ENCODE assay signal across 19 cellular contexts in the genomic region with DNA sequence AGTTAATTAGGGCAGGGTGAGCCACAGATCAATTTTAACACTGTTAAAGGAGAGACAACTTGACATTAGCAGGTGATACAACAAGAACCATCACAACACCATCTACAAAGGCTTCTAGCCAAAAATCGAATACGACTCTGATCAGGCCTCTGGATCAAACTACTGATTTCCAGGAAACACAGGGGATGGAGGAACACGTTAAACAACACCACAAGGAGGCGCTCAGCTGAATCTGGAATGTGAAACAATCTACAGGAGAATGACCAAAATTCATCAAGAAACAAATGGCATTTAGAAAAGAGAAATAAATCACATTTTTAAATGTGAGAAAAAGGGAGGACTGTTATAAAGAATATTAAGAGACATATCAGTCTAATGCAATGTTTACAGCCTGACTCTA. TPM values are rescaled to one million over a fixed set of nuclear protein-coding genes. Genes with fewer than 3 reads are reported as not detected.
DNase-seq lines count a peak whose midpoint lies in the region; ATAC-seq, FAIRE-seq and TF ChIP-seq lines count a peak whose summit lies in the region.
"Had no signal": no experiment of that assay in that cellular context is flagged by ENCODE, and none has a peak within 500 bp of the region (broad histone marks: within the 10 kb centered on the region; RNA-seq: fewer than 3 reads in every experiment).

No MANE protein-coding gene starts in this region.

- no peaks in the 10 kb centered on the region for H3K27me3 Mint-ChIP-seq in MCF 10A (ENCODE audit: insufficient read depth, unreplicated experiment)
- peaks cover 16% of the 10 kb centered on the region for H3K27me3 Mint-ChIP-seq in activated T-cell treated with anti-CD3 and anti-CD28 coated beads, Interleukin-2, amount 50 U/mL, for 24 hours

- H3K9me2 ChIP-seq in Loucy (replicated peaks; ENCODE audit: low read depth, low read length), result no peaks in the 10 kb centered on the region

- H3K4me3 ChIP-seq in mammary epithelial cell (replicated peaks in 1 of 3; ENCODE audit: insufficient read depth in 1 of 3, low read depth in 2 of 3, low read length in 3 of 3) (no peak overlapping the region), Loucy (ENCODE audit: low read length, poor library complexity, severe bottlenecking) (no peak overlapping the region), K562 (no peak overlapping the region), smooth muscle cell (no peak overlapping the region)
- H3K4me3 ChIP-seq: Peyer's patch had no signal

- no TSS peak for BruUV-seq in MCF 10A (replicated peaks; lab: Mats Ljungman, UMichigan)
- BruUV-seq in mammary epithelial cell (replicated peaks; lab: Mats Ljungman, UMichigan), result no TSS peak
- no TSS peak for BruUV-seq in K562 (replicated peaks; lab: Mats Ljungman, UMichigan)

- TF ChIP-seq CTCF in MCF 10A (IDR thresholded peaks at IDR 0.05; ENCODE audit: unreplicated experiment) (peak; percentile 15), mammary epithelial cell (conservative IDR thresholded peaks at IDR 0.05 in 1 of 2, IDR thresholded peaks at IDR 0.05 in 1 of 2; ENCODE audit: extremely low read depth in 1 of 2, insufficient read depth in 1 of 2, low read depth in 1 of 2, low read length in 2 of 2) (peak in 1 of 2 donors; percentile 18), Loucy (conservative IDR thresholded peaks at IDR 0.05; ENCODE audit: low read length) (peak; percentile 57), K562 (IDR thresholded peaks at IDR 0.05 in 2 of 3, conservative IDR thresholded peaks at IDR 0.05 in 1 of 3; ENCODE audit: insufficient read depth in 2 of 3, low read depth in 1 of 3, low read length in 3 of 3) (peak; percentile 33 to 42 (median 35)), smooth muscle cell (IDR thresholded peaks at IDR 0.05; ENCODE audit: borderline replicate concordance, insufficient read depth, poor library complexity, severe bottlenecking) (peak; percentile 11)

- in situ Hi-C loops in mammary epithelial cell (cut with MboI; ENCODE audit: low sequenced_read_pairs in 2 of 2) (no loop called here), K562 (cut with MboI) (no loop called here)

- no peaks in the 10 kb centered on the region for H3K9me1 ChIP-seq in K562 (ENCODE audit: control insufficient read depth, insufficient read depth, low read length)

- H3K9ac ChIP-seq in mammary epithelial cell (ENCODE audit: insufficient read depth, low read length), result no peak overlapping the region
- H3K9ac ChIP-seq in Loucy (ENCODE audit: low read depth, low read length, poor library complexity, severe bottlenecking), result no peak overlapping the region
- H3K9ac ChIP-seq in K562 (ENCODE audit: insufficient read depth in 1 of 2, low read depth in 2 of 2, low read length in 2 of 2), result no peak overlapping the region
- H3K9ac ChIP-seq in smooth muscle cell (ENCODE audit: low read depth), result no peak overlapping the region

- no peaks in the 10 kb centered on the region for H3K79me2 ChIP-seq in mammary epithelial cell (ENCODE audit: insufficient read depth, low read length)
- H3K79me2 ChIP-seq in Loucy (ENCODE audit: insufficient read depth, low read length), result no peaks in the 10 kb centered on the region
- H3K79me2 ChIP-seq in K562 (ENCODE audit: control insufficient read depth, insufficient read depth, low read length), result no peaks in the 10 kb centered on the region
- H3K79me2 ChIP-seq in smooth muscle cell (ENCODE audit: low read depth), result no peaks in the 10 kb centered on the region

- H3K36me3 Mint-ChIP-seq in MCF 10A (ENCODE audit: insufficient read depth, unreplicated experiment), result no peaks in the 10 kb centered on the region
- no peaks in the 10 kb centered on the region for H3K36me3 Mint-ChIP-seq in activated T-cell treated with anti-CD3 and anti-CD28 coated beads, Interleukin-2, amount 50 U/mL, for 24 hours (ENCODE audit: low read depth)
- H3K36me3 Mint-ChIP-seq: activated naive CD4-positive, alpha-beta T cell treated with anti-CD3 and anti-CD28 coated beads, Interleukin-2, amount 10 ng/mL, durations not matched to agents 7 days and 5 days had no signal

- H3K4me2 ChIP-seq in mammary epithelial cell (ENCODE audit: insufficient read depth, low read depth, low read length) (no peak overlapping the region), Loucy (ENCODE audit: low read depth, low read length, poor library complexity, severe bottlenecking) (no peak overlapping the region), K562 (ENCODE audit: insufficient read depth, low read length) (no peak overlapping the region), smooth muscle cell (no peak overlapping the region)

- no peak for ATAC-seq in K562
- ATAC-seq in GM18505 (IDR thresholded peaks at IDR 0.05; ENCODE audit: unreplicated experiment), result no peak
- ATAC-seq: activated CD4-positive, CD25-positive, alpha-beta regulatory T cell treated with anti-CD3 and anti-CD28 coated beads, Interleukin-2, amount 50 U/mL, for 24 hours; stimulated activated naive CD8-positive, alpha-beta T cell treated with anti-CD3 and anti-CD28 coated beads, Interleukin-15, Interleukin-2, amounts not matched to agents 100 U/mL and 50 U/mL, for 24 hours had no signal

- H3K9me3 ChIP-seq in mammary epithelial cell (replicated peaks; ENCODE audit: insufficient read depth, low read length) (no peaks in the 10 kb centered on the region), Loucy (ENCODE audit: insufficient read depth, low read depth, low read length) (no peaks in the 10 kb centered on the region), K562 (replicated peaks; ENCODE audit: control insufficient read depth, insufficient read depth, low read depth, low read length) (no peaks in the 10 kb centered on the region), smooth muscle cell (replicated peaks; ENCODE audit: low read depth) (no peaks in the 10 kb centered on the region)
- H3K9me3 ChIP-seq: Peyer's patch had no signal

- H2AFZ ChIP-seq in mammary epithelial cell (ENCODE audit: low read depth, low read length) (no peak overlapping the region), Loucy (ENCODE audit: low read length) (no peak overlapping the region), K562 (ENCODE audit: low read depth, low read length) (no peak overlapping the region), smooth muscle cell (ENCODE audit: low read depth) (no peak overlapping the region)

- no peak for TF ChIP-seq EP300 in K562 (IDR thresholded peaks at IDR 0.05; ENCODE audit: low read length)

- no peaks in the 10 kb centered on the region for H3K27me3 ChIP-seq in mammary epithelial cell (ENCODE audit: insufficient read depth, low read length)
- H3K27me3 ChIP-seq in Loucy (ENCODE audit: insufficient read depth, low read length, poor library complexity, severe bottlenecking), result no peaks in the 10 kb centered on the region
- no peaks in the 10 kb centered on the region for H3K27me3 ChIP-seq in K562 (ENCODE audit: control insufficient read depth in 2 of 2, insufficient read depth in 2 of 2, low read length in 2 of 2)
- H3K27me3 ChIP-seq in smooth muscle cell (ENCODE audit: low read depth), result peaks cover 35% of the 10 kb centered on the region
- H3K27me3 ChIP-seq: Peyer's patch had no signal

- H3K27ac ChIP-seq in mammary epithelial cell (ENCODE audit: insufficient read depth, low read depth, low read length), result no peak overlapping the region
- H3K27ac ChIP-seq in K562 (ENCODE audit: extremely low read depth, low read depth, low read length), result no peak overlapping the region
- no peak overlapping the region for H3K27ac ChIP-seq in smooth muscle cell (ENCODE audit: low read depth)
- H3K27ac ChIP-seq: Peyer's patch had no signal

- intact Hi-C loops in MCF 10A (cut with micrococcal nuclease), result no loop called here
- intact Hi-C loops in mammary epithelial cell (cut with micrococcal nuclease), result no loop called here
- intact Hi-C loops in K562 (cut with micrococcal nuclease), result no loop called here

- H3K4me1 ChIP-seq in mammary epithelial cell (ENCODE audit: insufficient read depth, low read length), result no peaks in the 10 kb centered on the region
- H3K4me1 ChIP-seq in Loucy (ENCODE audit: insufficient read depth, low read length, poor library complexity, severe bottlenecking), result peaks cover 15% of the 10 kb centered on the region
- H3K4me1 ChIP-seq in K562 (replicated peaks in 1 of 2; ENCODE audit: control insufficient read depth in 2 of 2, insufficient read depth in 2 of 2, low read length in 2 of 2), result no peaks in the 10 kb centered on the region
- peaks cover 9% of the 10 kb centered on the region for H3K4me1 ChIP-seq in smooth muscle cell (ENCODE audit: low read depth)
- H3K4me1 ChIP-seq: Peyer's patch had no signal

- CTCF ChIA-PET in MCF 10A (lab: Yijun Ruan, JAX) (interaction anchor here (0.6 kb wide), 1 partner anchor 76 kb away, joined by 3 read pairs; no protein-coding TSS in a partner anchor), mammary epithelial cell (lab: Charles Lee; ENCODE audit: low non-redundant PET) (no interaction called here), K562 (lab: Yijun Ruan, JAX; ENCODE audit: low intra/inter-chr PET ratio) (no interaction called here)

- DNase-seq in MCF 10A (ENCODE audit: unreplicated experiment) (peak; percentile 14), mammary epithelial cell (no peak), K562 (ENCODE audit: extremely low read depth in 1 of 4, low spot score in 3 of 4) (peak in 3 of 4 experiments; percentile 10 to 23 (median 22)), smooth muscle cell (lab: John Stamatoyannopoulos, UW; ENCODE audit: unreplicated experiment) (no peak), inferior parietal cortex (ENCODE audit: extremely low spot score) (no peak)
- no peak for DNase-seq in activated T-cell treated with anti-CD3 and anti-CD28 coated beads, Interleukin-2, amount 50 U/mL, for 24 hours
- DNase-seq: ACHN; activated CD8-positive, alpha-beta memory T cell treated with anti-CD3 and anti-CD28 coated beads, Interleukin-2, amount 50 U/mL, for 4 hours; activated naive CD4-positive, alpha-beta T cell treated with anti-CD3 and anti-CD28 coated beads, Interleukin-2, amount 10 ng/mL, durations not matched to agents 7 days and 5 days; glutamatergic neuron; midbrain; NCI-H1092; Peyer's patch; small intestine; stimulated activated naive CD8-positive, alpha-beta T cell treated with anti-CD3 and anti-CD28 coated beads, Interleukin-15, Interleukin-2, amounts not matched to agents 100 U/mL and 50 U/mL, for 24 hours had no signal

- no peak overlapping the region for H3K4me3 Mint-ChIP-seq in MCF 10A (ENCODE audit: unreplicated experiment)
- H3K4me3 Mint-ChIP-seq in activated T-cell treated with anti-CD3 and anti-CD28 coated beads, Interleukin-2, amount 50 U/mL, for 24 hours, result no peak overlapping the region
- H3K4me3 Mint-ChIP-seq: activated naive CD4-positive, alpha-beta T cell treated with anti-CD3 and anti-CD28 coated beads, Interleukin-2, amount 10 ng/mL, durations not matched to agents 7 days and 5 days had no signal

- H3K36me3 ChIP-seq in mammary epithelial cell (ENCODE audit: insufficient read depth, low read length) (no peaks in the 10 kb centered on the region), Loucy (ENCODE audit: insufficient read depth, low read length) (no peaks in the 10 kb centered on the region), K562 (ENCODE audit: control insufficient read depth, insufficient read depth, low read length) (no peaks in the 10 kb centered on the region), smooth muscle cell (ENCODE audit: low read depth) (no peaks in the 10 kb centered on the region)
- H3K36me3 ChIP-seq: Peyer's patch had no signal

- dilution Hi-C loops in mammary epithelial cell (cut with HindIII; ENCODE audit: low sequenced_read_pairs), result no loop called here

- TF ChIP-seq POLR2A in K562 (conservative IDR thresholded peaks at IDR 0.05), result no peak
- no peak for TF ChIP-seq POLR2A in GM18505 (IDR thresholded peaks at IDR 0.05; ENCODE audit: borderline replicate concordance, extremely low read depth, insufficient read depth, insufficient read length)

- no peak for TF ChIP-seq RAD21 in K562 (CRISPR knock-in tag; conservative IDR thresholded peaks at IDR 0.05 in 1 of 2, IDR thresholded peaks at IDR 0.05 in 1 of 2)

- H4K20me1 ChIP-seq in mammary epithelial cell (ENCODE audit: insufficient read depth, low read length) (no peaks in the 10 kb centered on the region), Loucy (ENCODE audit: insufficient read depth, low read length, poor library complexity, severe bottlenecking) (no peaks in the 10 kb centered on the region), K562 (replicated peaks; ENCODE audit: control insufficient read depth, insufficient read depth, low read length) (no peaks in the 10 kb centered on the region), smooth muscle cell (ENCODE audit: low read depth) (no peaks in the 10 kb centered on the region)

- H3K27ac Mint-ChIP-seq in MCF 10A (ENCODE audit: low read depth, unreplicated experiment), result no peak overlapping the region
- H3K27ac Mint-ChIP-seq in activated T-cell treated with anti-CD3 and anti-CD28 coated beads, Interleukin-2, amount 50 U/mL, for 24 hours, result no peak overlapping the region
- H3K27ac Mint-ChIP-seq: activated naive CD4-positive, alpha-beta T cell treated with anti-CD3 and anti-CD28 coated beads, Interleukin-2, amount 10 ng/mL, durations not matched to agents 7 days and 5 days had no signal

- H3K9me3 Mint-ChIP-seq in MCF 10A (ENCODE audit: unreplicated experiment), result no peaks in the 10 kb centered on the region
- H3K9me3 Mint-ChIP-seq in activated T-cell treated with anti-CD3 and anti-CD28 coated beads, Interleukin-2, amount 50 U/mL, for 24 hours, result no peaks in the 10 kb centered on the region
- H3K9me3 Mint-ChIP-seq: activated naive CD4-positive, alpha-beta T cell treated with anti-CD3 and anti-CD28 coated beads, Interleukin-2, amount 10 ng/mL, durations not matched to agents 7 days and 5 days had no signal

- POLR2A ChIA-PET in MCF 10A (lab: Yijun Ruan, JAX), result interaction anchor here (0.7 to 0.9 kb wide), 2 partner anchors 12 to 1923 kb away, joined by 3 to 4 read pairs; no protein-coding TSS in a partner anchor
- POLR2A ChIA-PET in K562 (lab: Yijun Ruan, JAX), result no interaction called here

- WGBS in mammary epithelial cell (ENCODE audit: low coverage, missing lambda C conversion rate), result 66% methylated on average over 4 of the region's 4 CpGs
- WGBS in K562 (ENCODE audit: insufficient coverage, low coverage, missing lambda C conversion rate), result 0% methylated on average over 4 of the region's 4 CpGs
- 75% methylated on average over 4 of the region's 4 CpGs for WGBS in smooth muscle cell (ENCODE audit: low lambda C conversion rate)

- no peaks in the 10 kb centered on the region for H3F3A ChIP-seq in Loucy (ENCODE audit: low read depth)
- no peaks in the 10 kb centered on the region for H3F3A ChIP-seq in smooth muscle cell (ENCODE audit: low read depth)

- peaks cover 6% of the 10 kb centered on the region for H3K4me1 Mint-ChIP-seq in MCF 10A (ENCODE audit: insufficient read depth, unreplicated experiment)
- H3K4me1 Mint-ChIP-seq in activated T-cell treated with anti-CD3 and anti-CD28 coated beads, Interleukin-2, amount 50 U/mL, for 24 hours (ENCODE audit: low read depth), result no peaks in the 10 kb centered on the region
- H3K4me1 Mint-ChIP-seq: activated naive CD4-positive, alpha-beta T cell treated with anti-CD3 and anti-CD28 coated beads, Interleukin-2, amount 10 ng/mL, durations not matched to agents 7 days and 5 days had no signal

- FAIRE-seq in K562 (lab: Jason Lieb, UNC), result peak; percentile 15
- FAIRE-seq: keratinocyte, small intestine had no signal

RNA-seq across cellular contexts. Expression of gene MAFB, which starts 13.5 kb away (rescaled TPM):
- total RNA-seq in MCF 10A (2022) (15.9 and 19.7 TPM in 2 replicates), mammary epithelial cell (1 to 10 TPM in 1 of 2 donors, under 1 TPM in 1; 0.47 to 6.5 TPM), K562 (2014; rRNA removed) (not detected in 2 replicates), K562 (2014; rRNA removed; fragmentation: Illumina TruSeq; extraction: Trizol) (not detected in 2 replicates), K562 (2015; rRNA removed; fragmentation: Illumina TruSeq; extraction: Trizol) (not detected in 2 replicates), K562 (2021) (0.04 and 0.09 TPM in 2 replicates), smooth muscle cell (15.7 and 16.3 TPM in 2 replicates)
- polyA plus RNA-seq in mammary epithelial cell (0.16 TPM), K562 (2011; rRNA removed) (not detected in 2 replicates), K562 (2014; fragmentation: Illumina TruSeq; extraction: Trizol) (not detected in 2 replicates), K562 (2014; fragmentation: Nextera tagmentation; extraction: Ambion mirVana) (not detected), K562 (2014; rRNA removed) (not detected in 2 replicates), smooth muscle cell (14.4 and 24.0 TPM in 2 replicates)
- not detected for polyA minus RNA-seq in mammary epithelial cell
- total RNA-seq in K562 (2011; cell fraction: chromatin; rRNA removed; ENCODE audit: low replicate concordance), result not detected in 2 replicates
- not detected in 2 replicates for total RNA-seq in K562 (2011; cell fraction: nucleolus; rRNA removed)
- total RNA-seq in K562 (2011; cell fraction: nucleoplasm; rRNA removed), result not detected in 2 replicates
- not detected in 2 replicates for polyA plus RNA-seq in K562 (2011; cell fraction: cytosol; rRNA removed)
- not detected in 2 replicates for polyA plus RNA-seq in K562 (2011; cell fraction: nucleus; rRNA removed)
- polyA plus RNA-seq in K562 (2012), result 0.03 TPM in 1 of 2 replicates, not detected in the other
- not detected in 2 replicates for polyA minus RNA-seq in K562 (2011; rRNA and poly(A)+ RNA removed)
- polyA minus RNA-seq in K562 (2011; cell fraction: cytosol; rRNA and poly(A)+ RNA removed), result not detected in 2 replicates
- not detected in 2 replicates for polyA minus RNA-seq in K562 (2011; cell fraction: nucleus; rRNA and poly(A)+ RNA removed)

Comparison
In these comparisons a context has a peak if more than half of its experiments do, and no peak if none do; other contexts are left out.
1. DNase-seq: peak in MCF 10A (single experiment) and K562 (3 of 4); none in mammary epithelial cell (single experiment), smooth muscle cell (single experiment), inferior parietal cortex (single experiment) and activated T-cell treated with anti-CD3 and anti-CD28 coated beads, Interleukin-2, amount 50 U/mL, for 24 hours (single experiment).